ENCODE assay signal across 1 cellular context in the genomic region with DNA sequence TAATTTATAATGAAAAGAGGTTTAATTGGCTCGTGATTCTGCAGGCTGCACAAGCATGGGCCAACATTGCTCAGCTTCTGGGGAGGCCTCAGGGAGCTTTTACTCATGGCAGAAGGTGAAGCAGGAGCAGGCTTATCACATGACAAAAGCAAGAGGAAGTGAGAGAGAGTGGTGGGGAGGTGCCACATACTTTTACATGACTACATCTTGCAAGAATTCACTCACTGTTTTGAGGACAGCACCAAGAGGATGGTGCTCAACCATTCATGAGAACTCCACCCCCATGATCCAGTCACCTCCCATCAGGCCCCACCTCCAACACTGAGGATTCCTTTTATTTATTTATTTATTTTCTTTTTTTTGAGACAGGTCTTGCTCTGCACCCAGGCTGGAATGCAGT.
A peak's percentile ranks its signal among the peaks of the same experiment; 100 is the strongest.
TF ChIP-seq lines count a peak whose summit lies in the region.

No MANE protein-coding gene starts in this region.

TF ChIP-seq in K562, 482 proteins besides CTCF, POLR2A, EP300 and RAD21 (continued from another document):
- TF ChIP-seq, protein P1, sequence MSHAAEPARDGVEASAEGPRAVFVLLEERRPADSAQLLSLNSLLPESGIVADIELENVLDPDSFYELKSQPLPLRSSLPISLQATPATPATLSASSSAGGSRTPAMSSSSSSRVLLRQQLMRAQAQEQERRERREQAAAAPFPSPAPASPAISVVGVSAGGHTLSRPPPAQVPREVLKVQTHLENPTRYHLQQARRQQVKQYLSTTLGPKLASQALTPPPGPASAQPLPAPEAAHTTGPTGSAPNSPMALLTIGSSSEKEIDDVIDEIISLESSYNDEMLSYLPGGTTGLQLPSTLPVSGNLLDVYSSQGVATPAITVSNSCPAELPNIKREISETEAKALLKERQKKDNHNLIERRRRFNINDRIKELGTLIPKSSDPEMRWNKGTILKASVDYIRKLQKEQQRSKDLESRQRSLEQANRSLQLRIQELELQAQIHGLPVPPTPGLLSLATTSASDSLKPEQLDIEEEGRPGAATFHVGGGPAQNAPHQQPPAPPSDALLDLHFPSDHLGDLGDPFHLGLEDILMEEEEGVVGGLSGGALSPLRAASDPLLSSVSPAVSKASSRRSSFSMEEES (CRISPR knock-in tag; IDR thresholded peaks at IDR 0.05), result peak; percentile 28; the same call in 1 of the 2 replicates
- TF ChIP-seq NFE2L1 (tag; IDR thresholded peaks at IDR 0.05; ENCODE audit: borderline replicate concordance, low read depth) (no peak), ZNF316 (IDR thresholded peaks at IDR 0.05) (peak; percentile 45), NR0B1 (IDR thresholded peaks at IDR 0.05; ENCODE audit: partially characterized antibody) (no peak), ZNF707 (CRISPR knock-in tag; conservative IDR thresholded peaks at IDR 0.05) (no peak), BRCA1 (IDR thresholded peaks at IDR 0.05) (no peak), BRCA1 (CRISPR knock-in tag; IDR thresholded peaks at IDR 0.05) (no peak)
